In the genomic region with DNA sequence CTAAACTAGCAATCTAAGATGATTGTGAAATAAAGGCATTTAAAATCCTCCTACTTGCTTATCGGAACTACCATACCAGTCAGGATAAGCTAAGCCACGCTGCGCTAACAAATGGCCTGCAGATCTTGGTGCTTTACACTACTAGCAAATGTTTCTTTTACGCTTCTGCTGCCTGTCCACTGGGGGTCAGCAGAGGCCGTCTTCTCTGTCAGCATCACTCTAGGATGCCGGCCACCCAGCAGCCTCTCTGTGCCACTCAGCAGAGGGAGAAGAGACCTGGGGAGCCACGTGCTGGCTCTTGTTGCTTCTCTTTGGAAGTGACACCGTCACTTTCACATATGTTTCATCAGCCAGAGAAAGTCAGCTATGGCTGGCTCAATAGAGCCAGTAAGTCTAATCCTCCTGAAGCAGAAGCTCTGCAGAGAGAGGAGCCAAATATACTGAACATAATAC, we compare ENCODE assay signal across 8 cellular contexts. TPM values are rescaled to one million over a fixed set of nuclear protein-coding genes. Genes with fewer than 3 reads are reported as not detected.
A peak's percentile ranks its signal among the peaks of the same experiment; 100 is the strongest.
DNase-seq lines count a peak whose midpoint lies in the region; ATAC-seq and TF ChIP-seq lines count a peak whose summit lies in the region.

No MANE protein-coding gene starts in this region.

- BruUV-seq in MCF 10A (replicated peaks; lab: Mats Ljungman, UMichigan): no TSS peak

- peak; percentile 45 for DNase-seq in NK-92 treated with Interleukin-12 subunit alpha and Interleukin-12 subunit beta, amount 100 ng/mL, for 24 hours (lab: John Stamatoyannopoulos, UW)
- DNase-seq in NK-92 (lab: John Stamatoyannopoulos, UW; ENCODE audit: unreplicated experiment) (no peak), LoVo (ENCODE audit: low spot score) (peak; percentile 47), T1000 (lab: John Stamatoyannopoulos, UW) (peak; percentile 72), MCF 10A (ENCODE audit: unreplicated experiment) (peak; percentile 82), left kidney (ENCODE audit: low read depth, low spot score) (peak; percentile 66)
- DNase-seq in stimulated activated CD8-positive, alpha-beta memory T cell treated with anti-CD3 and anti-CD28 coated beads, Interleukin-2, amount 100 ng/mL, for 48 hours (ENCODE audit: low read depth in 2 of 2): peak; percentile 53 to 62

- no peaks in the 10 kb centered on the region for H3K9me3 Mint-ChIP-seq in MCF 10A (ENCODE audit: unreplicated experiment)

- H3K27ac Mint-ChIP-seq in MCF 10A (ENCODE audit: low read depth, unreplicated experiment): peak overlapping the region; percentile 82

- POLR2A ChIA-PET in MCF 10A (lab: Yijun Ruan, JAX): interaction anchor here (0.8 to 3.7 kb wide), 10 partner anchors 11 to 468 kb away, joined by 3 to 18 read pairs (median 4); a partner anchor contains a TSS

- no peaks in the 10 kb centered on the region for H3K36me3 Mint-ChIP-seq in MCF 10A (ENCODE audit: insufficient read depth, unreplicated experiment)

- H3K4me3 Mint-ChIP-seq in MCF 10A (ENCODE audit: unreplicated experiment): no peak overlapping the region

- CTCF ChIA-PET in MCF 10A (lab: Yijun Ruan, JAX): interaction anchor here (0.6 to 3.2 kb wide), 22 partner anchors 9 to 571 kb away, joined by 3 to 22 read pairs (median 4); a partner anchor contains a TSS

- intact Hi-C loops in MCF 10A (cut with micrococcal nuclease): loop anchor here (1.0 to 5.0 kb wide), 2 partner anchors 45 to 450 kb away; no protein-coding TSS in a partner anchor

- TF ChIP-seq CTCF in MCF 10A (IDR thresholded peaks at IDR 0.05; ENCODE audit: unreplicated experiment): peak; percentile 80

- peaks cover 25% of the 10 kb centered on the region for H3K4me1 Mint-ChIP-seq in MCF 10A (ENCODE audit: insufficient read depth, unreplicated experiment)

- ATAC-seq in GM19455 (IDR thresholded peaks at IDR 0.05; ENCODE audit: unreplicated experiment): no peak

- H3K27me3 Mint-ChIP-seq in MCF 10A (ENCODE audit: insufficient read depth, unreplicated experiment): no peaks in the 10 kb centered on the region

RNA-seq across cellular contexts. Expression of a gene that starts 36.6 kb away (rescaled TPM):
- total RNA-seq in MCF 10A (2022): 249 and 274 TPM in 2 replicates
